In the genomic region with DNA sequence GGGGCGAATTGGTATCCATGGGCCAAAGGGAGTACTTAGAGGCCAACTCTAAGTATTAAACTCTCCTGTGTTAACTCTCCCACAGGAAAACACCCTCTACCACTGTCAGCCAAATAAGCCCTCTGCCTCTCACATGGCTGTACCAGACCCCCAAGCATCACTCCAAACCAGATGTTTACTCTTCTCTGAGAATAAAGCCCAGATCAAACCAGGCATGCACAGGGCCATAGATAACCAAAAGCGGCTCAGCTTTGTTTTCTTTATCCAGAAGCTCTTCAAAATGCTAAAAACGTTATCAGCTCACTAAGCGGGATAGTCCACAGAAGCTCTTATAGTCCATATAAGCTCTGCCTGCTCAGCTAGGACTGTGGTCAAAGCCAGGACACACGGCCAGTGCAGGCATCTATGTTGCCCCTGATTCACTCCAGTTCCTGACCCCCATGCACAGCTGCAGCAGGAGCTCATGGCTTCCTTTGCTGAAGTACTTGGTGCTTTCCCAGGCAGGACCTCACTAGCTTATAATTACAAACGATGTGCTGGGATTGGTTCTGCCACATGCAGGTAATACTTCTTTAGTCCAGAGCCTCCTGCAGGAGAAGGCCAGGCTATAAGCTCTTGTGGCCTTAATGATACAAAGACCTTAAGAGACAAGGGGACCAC, we compare ENCODE assay signal across 17 cellular contexts. TPM values are rescaled to one million over a fixed set of nuclear protein-coding genes. Genes with fewer than 3 reads are reported as not detected.
A peak's percentile ranks its signal among the peaks of the same experiment; 100 is the strongest.
DNase-seq lines count a peak whose midpoint lies in the region; ATAC-seq, FAIRE-seq and TF ChIP-seq lines count a peak whose summit lies in the region.
"Had no signal": no experiment of that assay in that cellular context is flagged by ENCODE, and none has a peak within 500 bp of the region (broad histone marks: within the 10 kb centered on the region; RNA-seq: fewer than 3 reads in every experiment).

No MANE protein-coding gene starts in this region.

- H3K9ac ChIP-seq in HepG2 (ENCODE audit: insufficient read depth, low read depth, low read length) = no peak overlapping the region

- no peak for TF ChIP-seq RAD21 in HepG2 (CRISPR knock-in tag; IDR thresholded peaks at IDR 0.05)

- H4K20me1 ChIP-seq in HepG2 (ENCODE audit: insufficient read depth, low read length) = no peaks in the 10 kb centered on the region

- H3K4me3 ChIP-seq in HepG2 (replicated peaks in 1 of 3; ENCODE audit: insufficient read depth in 1 of 3, low read depth in 2 of 3, low read length in 3 of 3) (no peak overlapping the region), right lobe of liver (no peak overlapping the region)
- H3K4me3 ChIP-seq: lung, SK-N-MC had no signal

- DNase-seq in HepG2 (ENCODE audit: low spot score) (no peak), right lobe of liver (no peak), chondrocyte (ENCODE audit: low spot score) (no peak), nephron progenitor cell (no peak), foreskin melanocyte (no peak)
- no peak for DNase-seq in stimulated activated naive CD4-positive, alpha-beta T cell (lab: John Stamatoyannopoulos, UW)
- DNase-seq: activated CD4-positive, CD25-positive, alpha-beta regulatory T cell treated with anti-CD3 and anti-CD28 coated beads, Interleukin-2, amount 50 U/mL, for 72 hours; AML-193; GOT3; NCI-H2171; stimulated activated CD4-positive, alpha-beta T cell treated with anti-CD3 and anti-CD28 coated beads, Interleukin-15, amount 100 ng/mL, for 24 hours had no signal

- in situ Hi-C loops in HepG2 (cut with HindIII; ENCODE audit: extremely low pct_ligation_motif_present, low pct_unique_long_range_greater_than_20kb) = no loop called here

- H3K4me1 Mint-ChIP-seq in chondrocyte (ENCODE audit: low read depth) (peaks cover 44% of the 10 kb centered on the region), nephron progenitor cell (peaks cover 83% of the 10 kb centered on the region)

- CTCF ChIA-PET in HepG2 (lab: Yijun Ruan, JAX; ENCODE audit: low intra/inter-chr PET ratio, low total read pairs) = no interaction called here

- no peak overlapping the region for H3K4me2 ChIP-seq in HepG2 (ENCODE audit: low read depth, low read length)

- no peak overlapping the region for H2AFZ ChIP-seq in HepG2 (ENCODE audit: low read length)

- FAIRE-seq in HepG2 (lab: Jason Lieb, UNC) = peak; percentile 30
- FAIRE-seq: GM12891 had no signal

- intact Hi-C loops in HepG2 (cut with micrococcal nuclease; ENCODE audit: unreplicated experiment) (no loop called here), right lobe of liver (cut with DNase I) (no loop called here)

- no peaks in the 10 kb centered on the region for H3K36me3 ChIP-seq in HepG2 (replicated peaks in 1 of 2; ENCODE audit: control insufficient read depth in 1 of 2, insufficient read depth in 2 of 2, low read length in 2 of 2)
- H3K36me3 ChIP-seq in right lobe of liver = no peaks in the 10 kb centered on the region

- no peak for TF ChIP-seq CTCF in HepG2 (CRISPR knock-in tag; IDR thresholded peaks at IDR 0.05)
- TF ChIP-seq CTCF in right lobe of liver (IDR thresholded peaks at IDR 0.05) = no peak
- no peak for TF ChIP-seq CTCF in chondrocyte (IDR thresholded peaks at IDR 0.05)
- TF ChIP-seq CTCF in nephron progenitor cell (IDR thresholded peaks at IDR 0.05) = no peak

- no peaks in the 10 kb centered on the region for H3K36me3 Mint-ChIP-seq in chondrocyte (ENCODE audit: low read depth)
- no peaks in the 10 kb centered on the region for H3K36me3 Mint-ChIP-seq in nephron progenitor cell (ENCODE audit: low read depth)

- H3K27me3 ChIP-seq in HepG2 (ENCODE audit: control insufficient read depth in 1 of 2, insufficient read depth in 2 of 2, low read length in 2 of 2) (peaks cover 12 to 56% of the 10 kb centered on the region in 2 experiments; a peak in 4 of 5 replicates), right lobe of liver (no peaks in the 10 kb centered on the region)

- H3K27me3 Mint-ChIP-seq in chondrocyte (ENCODE audit: low read depth) (no peaks in the 10 kb centered on the region), nephron progenitor cell (ENCODE audit: low read depth, poor library complexity) (no peaks in the 10 kb centered on the region)

- TF ChIP-seq POLR2A in HepG2 (IDR thresholded peaks at IDR 0.05; ENCODE audit: insufficient read depth in 1 of 2, low read depth in 2 of 2, low read length in 2 of 2) (no peak), right lobe of liver (IDR thresholded peaks at IDR 0.05) (no peak)

- 18% methylated on average over 6 of the region's 6 CpGs for WGBS in HepG2 (ENCODE audit: low lambda C conversion rate)
- WGBS in right lobe of liver (ENCODE audit: insufficient coverage, low coverage, low lambda C conversion rate, missing lambda C conversion rate) = 58% methylated on average over 6 of the region's 6 CpGs

- H3K9me3 Mint-ChIP-seq in chondrocyte (ENCODE audit: low read depth) = no peaks in the 10 kb centered on the region
- no peaks in the 10 kb centered on the region for H3K9me3 Mint-ChIP-seq in nephron progenitor cell
- H3K9me3 Mint-ChIP-seq: activated T-helper 2 cell treated with anti-CD3 and anti-CD28 coated beads, Interferon-gamma antibody, Interleukin-2, Interleukin-4, amounts not matched to agents 10 μg/mL and 5 μg/mL and 100 μg/mL, durations not matched to agents 14 hours and 24 hours and 36 hours had no signal

- TF ChIP-seq EP300 in HepG2 (IDR thresholded peaks at IDR 0.05; ENCODE audit: low read depth in 2 of 2, low read length in 2 of 2) (no peak), HepG2 (CRISPR knock-in tag; IDR thresholded peaks at IDR 0.05; ENCODE audit: borderline replicate concordance) (no peak)

- H3K4me3 Mint-ChIP-seq in chondrocyte (ENCODE audit: unreplicated experiment) = no peak overlapping the region
- H3K4me3 Mint-ChIP-seq in nephron progenitor cell = peak overlapping the region; percentile 50

- H3K27ac Mint-ChIP-seq in chondrocyte (ENCODE audit: unreplicated experiment) = peak overlapping the region; percentile 82
- H3K27ac Mint-ChIP-seq in nephron progenitor cell = peak overlapping the region; percentile 90
- H3K27ac Mint-ChIP-seq: activated T-helper 2 cell treated with anti-CD3 and anti-CD28 coated beads, Interferon-gamma antibody, Interleukin-2, Interleukin-4, amounts not matched to agents 10 μg/mL and 5 μg/mL and 100 μg/mL, durations not matched to agents 14 hours and 24 hours and 36 hours had no signal

- ATAC-seq in HepG2 (no peak), right lobe of liver (no peak), GM21737 (IDR thresholded peaks at IDR 0.05; ENCODE audit: unreplicated experiment) (no peak), GM18907 (IDR thresholded peaks at IDR 0.05; ENCODE audit: unreplicated experiment) (no peak)

- H3K4me1 ChIP-seq in HepG2 (ENCODE audit: insufficient read depth, low read length) (no peaks in the 10 kb centered on the region), right lobe of liver (no peaks in the 10 kb centered on the region)

- BruUV-seq in HepG2 (replicated peaks; lab: Mats Ljungman, UMichigan) = no TSS peak

- H3K79me2 ChIP-seq in HepG2 (ENCODE audit: insufficient read depth, low read length) = no peaks in the 10 kb centered on the region

- H3K27ac ChIP-seq in HepG2 (ENCODE audit: extremely low read length, insufficient read depth, low read length) (no peak overlapping the region), right lobe of liver (no peak overlapping the region)
- H3K27ac ChIP-seq: SK-N-MC had no signal

- H3K9me3 ChIP-seq in HepG2 (ENCODE audit: low read length) (no peaks in the 10 kb centered on the region), right lobe of liver (no peaks in the 10 kb centered on the region)

- POLR2A ChIA-PET in HepG2 (lab: Yijun Ruan, JAX) = interaction anchor here (1.2 kb wide), 1 partner anchor 33 kb away, joined by 3 read pairs; a partner anchor contains a TSS

RNA-seq across cellular contexts. Expression of a gene that starts 21.0 kb away (rescaled TPM):
- total RNA-seq in HepG2 (2016; rRNA removed; fragmentation: Illumina TruSeq; extraction: Trizol) (11.3 and 25.9 TPM in 2 replicates), right lobe of liver (10 to 100 TPM; 11.9 to 18.9 (median 12.6) TPM), chondrocyte (20.4 to 26.7 TPM (median 24.8 TPM) in 3 replicates)
- 3.5 and 4.2 TPM in 2 replicates for total RNA-seq in HepG2 (2016; cell fraction: cytosol; rRNA removed; fragmentation: Illumina TruSeq; extraction: Trizol; ENCODE audit: low read depth)
- total RNA-seq in HepG2 (2016; cell fraction: insoluble cytoplasmic fraction; rRNA removed; fragmentation: Illumina TruSeq; extraction: Trizol) = 8.4 and 25.7 TPM in 2 replicates
- 10.9 and 11.4 TPM in 2 replicates for total RNA-seq in HepG2 (2016; cell fraction: membrane; rRNA removed; fragmentation: Illumina TruSeq; extraction: Trizol)
- total RNA-seq in HepG2 (2016; cell fraction: nucleus; rRNA removed; fragmentation: Illumina TruSeq; extraction: Trizol) = 22.1 and 28.3 TPM in 2 replicates
- 46.6 and 69.2 TPM in 2 replicates for polyA plus RNA-seq in HepG2 (2011; rRNA removed)
- 33.4 and 47.8 TPM in 2 replicates for polyA plus RNA-seq in HepG2 (2011; cell fraction: cytosol; rRNA removed)
- 135 and 157 TPM in 2 replicates for polyA plus RNA-seq in HepG2 (2011; cell fraction: nucleus; rRNA removed)
- 27.3 and 39.4 TPM in 2 replicates for polyA plus RNA-seq in HepG2 (2012)
- 1.0 and 1.2 TPM in 2 replicates for polyA plus RNA-seq in HepG2 (2016; cell fraction: cytosol; fragmentation: Illumina TruSeq; extraction: Trizol; ENCODE audit: low read depth)
- polyA plus RNA-seq in HepG2 (2016; cell fraction: insoluble cytoplasmic fraction; fragmentation: Illumina TruSeq; extraction: Trizol; ENCODE audit: low read depth) = 6.0 and 8.4 TPM in 2 replicates
- 3.1 and 3.2 TPM in 2 replicates for polyA plus RNA-seq in HepG2 (2016; cell fraction: membrane; fragmentation: Illumina TruSeq; extraction: Trizol; ENCODE audit: low read depth)
- 51.6 and 60.2 TPM in 2 replicates for polyA plus RNA-seq in HepG2 (2016; cell fraction: nucleus; fragmentation: Illumina TruSeq; extraction: Trizol; ENCODE audit: insufficient read depth, low read depth)
- 29.1 and 175 TPM in 2 replicates for polyA minus RNA-seq in HepG2 (2011; rRNA and poly(A)+ RNA removed; ENCODE audit: low replicate concordance)
- polyA minus RNA-seq in HepG2 (2011; cell fraction: cytosol; rRNA and poly(A)+ RNA removed) = 41.8 and 45.0 TPM in 2 replicates
- polyA minus RNA-seq in HepG2 (2011; cell fraction: nucleus; rRNA and poly(A)+ RNA removed) = 25.8 and 31.7 TPM in 2 replicates

RNA-seq across cellular contexts. Expression of a gene that starts 33.0 kb away (rescaled TPM):
- total RNA-seq in HepG2 (2016; rRNA removed; fragmentation: Illumina TruSeq; extraction: Trizol) (23.2 and 26.7 TPM in 2 replicates), right lobe of liver (10 to 100 TPM in 3 of 6 experiments, 1 to 10 TPM in 3; 6.0 to 16.3 (median 9.7) TPM), chondrocyte (7.9 to 11.2 TPM (median 8.3 TPM) in 3 replicates)
- total RNA-seq in HepG2 (2016; cell fraction: cytosol; rRNA removed; fragmentation: Illumina TruSeq; extraction: Trizol; ENCODE audit: low read depth) = 40.7 and 45.8 TPM in 2 replicates
- total RNA-seq in HepG2 (2016; cell fraction: insoluble cytoplasmic fraction; rRNA removed; fragmentation: Illumina TruSeq; extraction: Trizol) = 26.3 and 27.1 TPM in 2 replicates
- 37.4 and 41.3 TPM in 2 replicates for total RNA-seq in HepG2 (2016; cell fraction: membrane; rRNA removed; fragmentation: Illumina TruSeq; extraction: Trizol)
- 10.3 and 11.7 TPM in 2 replicates for total RNA-seq in HepG2 (2016; cell fraction: nucleus; rRNA removed; fragmentation: Illumina TruSeq; extraction: Trizol)
- polyA plus RNA-seq in HepG2 (2011; rRNA removed) = 24.8 and 27.8 TPM in 2 replicates
- polyA plus RNA-seq in HepG2 (2011; cell fraction: cytosol; rRNA removed) = 18.3 and 31.5 TPM in 2 replicates
- 24.2 and 29.2 TPM in 2 replicates for polyA plus RNA-seq in HepG2 (2011; cell fraction: nucleus; rRNA removed)
- 14.6 and 20.3 TPM in 2 replicates for polyA plus RNA-seq in HepG2 (2012)
- 55.3 and 63.9 TPM in 2 replicates for polyA plus RNA-seq in HepG2 (2016; cell fraction: cytosol; fragmentation: Illumina TruSeq; extraction: Trizol; ENCODE audit: low read depth)
- polyA plus RNA-seq in HepG2 (2016; cell fraction: insoluble cytoplasmic fraction; fragmentation: Illumina TruSeq; extraction: Trizol; ENCODE audit: low read depth) = 33.9 and 35.0 TPM in 2 replicates
- polyA plus RNA-seq in HepG2 (2016; cell fraction: membrane; fragmentation: Illumina TruSeq; extraction: Trizol; ENCODE audit: low read depth) = 40.8 and 47.0 TPM in 2 replicates
- 23.0 and 24.9 TPM in 2 replicates for polyA plus RNA-seq in HepG2 (2016; cell fraction: nucleus; fragmentation: Illumina TruSeq; extraction: Trizol; ENCODE audit: insufficient read depth, low read depth)
- 10.9 and 17.9 TPM in 2 replicates for polyA minus RNA-seq in HepG2 (2011; rRNA and poly(A)+ RNA removed; ENCODE audit: low replicate concordance)
- 4.6 and 5.6 TPM in 2 replicates for polyA minus RNA-seq in HepG2 (2011; cell fraction: cytosol; rRNA and poly(A)+ RNA removed)
- polyA minus RNA-seq in HepG2 (2011; cell fraction: nucleus; rRNA and poly(A)+ RNA removed) = 8.2 and 14.2 TPM in 2 replicates

RNA-seq across cellular contexts. Expression of a gene that starts 47.0 kb away (rescaled TPM):
- total RNA-seq in HepG2 (2016; rRNA removed; fragmentation: Illumina TruSeq; extraction: Trizol) = 0.35 and 1.5 TPM in 2 replicates
- total RNA-seq in HepG2 (2016; cell fraction: cytosol; rRNA removed; fragmentation: Illumina TruSeq; extraction: Trizol; ENCODE audit: low read depth) = 0.35 and 0.51 TPM in 2 replicates
- total RNA-seq in HepG2 (2016; cell fraction: insoluble cytoplasmic fraction; rRNA removed; fragmentation: Illumina TruSeq; extraction: Trizol) = 0.61 and 2.2 TPM in 2 replicates
- 0.77 and 0.90 TPM in 2 replicates for total RNA-seq in HepG2 (2016; cell fraction: membrane; rRNA removed; fragmentation: Illumina TruSeq; extraction: Trizol)
- 2.3 and 2.8 TPM in 2 replicates for total RNA-seq in HepG2 (2016; cell fraction: nucleus; rRNA removed; fragmentation: Illumina TruSeq; extraction: Trizol)
- 1.6 and 2.7 TPM in 2 replicates for polyA plus RNA-seq in HepG2 (2011; rRNA removed)
- polyA plus RNA-seq in HepG2 (2011; cell fraction: cytosol; rRNA removed) = 0.71 and 0.90 TPM in 2 replicates
- polyA plus RNA-seq in HepG2 (2011; cell fraction: nucleus; rRNA removed) = 17.9 and 22.1 TPM in 2 replicates
- 0.72 and 2.1 TPM in 2 replicates for polyA plus RNA-seq in HepG2 (2012)
- polyA plus RNA-seq in HepG2 (2016; cell fraction: cytosol; fragmentation: Illumina TruSeq; extraction: Trizol; ENCODE audit: low read depth) = 0.47 and 0.50 TPM in 2 replicates
- polyA plus RNA-seq in HepG2 (2016; cell fraction: insoluble cytoplasmic fraction; fragmentation: Illumina TruSeq; extraction: Trizol; ENCODE audit: low read depth) = 0.32 and 0.50 TPM in 2 replicates
- polyA plus RNA-seq in HepG2 (2016; cell fraction: membrane; fragmentation: Illumina TruSeq; extraction: Trizol; ENCODE audit: low read depth) = 0.47 and 0.74 TPM in 2 replicates
- polyA plus RNA-seq in HepG2 (2016; cell fraction: nucleus; fragmentation: Illumina TruSeq; extraction: Trizol; ENCODE audit: insufficient read depth, low read depth) = 9.2 and 10.4 TPM in 2 replicates
- polyA minus RNA-seq in HepG2 (2011; rRNA and poly(A)+ RNA removed; ENCODE audit: low replicate concordance) = 1.6 and 5.1 TPM in 2 replicates
- not detected in 2 replicates for polyA minus RNA-seq in HepG2 (2011; cell fraction: cytosol; rRNA and poly(A)+ RNA removed)
- polyA minus RNA-seq in HepG2 (2011; cell fraction: nucleus; rRNA and poly(A)+ RNA removed) = 3.9 and 4.1 TPM in 2 replicates
- 1 to 10 TPM in 5 of 6 experiments, under 1 TPM in 1; 0.98 to 4.0 (median 2.7) TPM for total RNA-seq in right lobe of liver
- total RNA-seq in chondrocyte = 1.9 to 4.4 TPM (median 3.2 TPM) in 3 replicates
